Comparison of ENCODE assay signal across 1 cellular context in the genomic region with DNA sequence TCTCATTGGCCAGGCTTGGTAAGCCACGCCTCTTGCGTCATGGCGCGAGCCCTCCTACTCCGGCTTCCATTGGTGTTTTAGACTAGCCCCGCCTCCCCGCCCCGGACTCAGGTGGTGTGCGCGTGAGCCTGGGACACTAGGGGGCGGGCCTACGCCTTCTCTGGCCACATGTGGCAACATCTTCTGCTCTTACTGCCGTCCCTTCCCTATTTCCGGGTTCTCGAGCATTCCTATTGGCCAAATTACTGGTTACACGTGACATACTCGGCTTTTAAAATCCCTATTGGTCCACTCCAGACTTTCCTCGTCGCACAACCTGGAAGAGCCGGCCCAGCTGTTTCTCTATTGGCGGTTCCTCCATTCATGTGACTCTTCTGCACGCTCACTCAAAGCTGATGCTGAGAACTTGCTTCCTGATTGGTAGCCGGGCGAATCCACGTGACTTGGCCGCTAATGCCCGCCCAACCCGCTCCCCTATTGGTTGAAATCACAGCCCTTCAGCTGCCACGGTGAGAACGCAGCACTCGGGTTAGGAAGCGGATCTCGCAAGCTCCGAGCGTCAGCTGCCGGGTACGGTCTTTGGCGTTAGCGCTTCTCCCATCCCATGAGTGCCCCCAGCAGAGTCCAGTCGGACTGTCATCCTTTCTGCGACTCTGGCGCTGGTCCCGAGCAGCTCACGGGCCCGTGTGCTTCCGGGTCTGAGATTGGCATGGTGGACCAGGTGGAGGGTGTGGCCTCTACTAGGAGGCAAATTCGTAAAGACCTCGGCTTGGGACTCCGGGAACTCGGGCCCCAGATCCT.
TF ChIP-seq lines count a peak whose summit lies in the region.

A gene with protein sequence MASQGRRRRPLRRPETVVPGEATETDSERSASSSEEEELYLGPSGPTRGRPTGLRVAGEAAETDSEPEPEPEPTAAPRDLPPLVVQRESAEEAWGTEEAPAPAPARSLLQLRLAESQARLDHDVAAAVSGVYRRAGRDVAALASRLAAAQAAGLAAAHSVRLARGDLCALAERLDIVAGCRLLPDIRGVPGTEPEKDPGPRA (plus strand): TSS at position 523 of the 801 bp plus-strand sequence. CDS start 513 bp downstream, outside the sequence.

TF ChIP-seq in K562, 482 proteins besides CTCF, POLR2A, EP300 and RAD21 (continued from another document and continues in another):
- TF ChIP-seq CHD2 (IDR thresholded peaks at IDR 0.05; ENCODE audit: low read depth, low read length) (peak; percentile 63), MBD2 (IDR thresholded peaks at IDR 0.05; ENCODE audit: borderline replicate concordance, low read depth) (peak; percentile 87), ZNF232 (CRISPR knock-in tag; IDR thresholded peaks at IDR 0.05) (no peak), SAFB (IDR thresholded peaks at IDR 0.05; ENCODE audit: borderline replicate concordance, low read depth, low read length) (no peak), BRD9 (IDR thresholded peaks at IDR 0.05; ENCODE audit: low read depth, partially characterized antibody) (no peak), TAL1 (IDR thresholded peaks at IDR 0.05) (no peak), DPF2 (IDR thresholded peaks at IDR 0.05) (no peak), POLR2AphosphoS2 (IDR thresholded peaks at IDR 0.05; ENCODE audit: low read length) (0 out of 2 replicates have a peak, but pooled peaks have one; percentile 38), SUPT5H (IDR thresholded peaks at IDR 0.05) (peak; percentile 72), NUFIP1 (IDR thresholded peaks at IDR 0.05; ENCODE audit: partially characterized antibody) (no peak), TOE1 (IDR thresholded peaks at IDR 0.05; ENCODE audit: borderline replicate concordance) (peak; percentile 98), TOE1 (CRISPR knock-in tag; IDR thresholded peaks at IDR 0.05; ENCODE audit: borderline replicate concordance, low read depth) (no peak), NFYB (IDR thresholded peaks at IDR 0.05; ENCODE audit: extremely low read depth, insufficient read length) (peak; percentile 78), ARNT (IDR thresholded peaks at IDR 0.05) (peak in 1 of 2 experiments; percentile 35; a peak in 1 of 4 replicates), CEBPB (tag; IDR thresholded peaks at IDR 0.05) (peak; percentile 97), PCBP1 (IDR thresholded peaks at IDR 0.05; ENCODE audit: low read depth, low read length, poor library complexity, severe bottlenecking) (no peak), ATF7 (IDR thresholded peaks at IDR 0.05) (peak; percentile 90), ADNP (tag; IDR thresholded peaks at IDR 0.05) (no peak), POLR2AphosphoS5 (IDR thresholded peaks at IDR 0.05; ENCODE audit: control insufficient read depth, insufficient read depth, low read depth, low read length) (peak; percentile 14; the same call in 1 of the 2 replicates), TCF3 (CRISPR knock-in tag; IDR thresholded peaks at IDR 0.05) (peak; percentile 15; the same call in 1 of the 2 replicates)
- TF ChIP-seq, protein P1, sequence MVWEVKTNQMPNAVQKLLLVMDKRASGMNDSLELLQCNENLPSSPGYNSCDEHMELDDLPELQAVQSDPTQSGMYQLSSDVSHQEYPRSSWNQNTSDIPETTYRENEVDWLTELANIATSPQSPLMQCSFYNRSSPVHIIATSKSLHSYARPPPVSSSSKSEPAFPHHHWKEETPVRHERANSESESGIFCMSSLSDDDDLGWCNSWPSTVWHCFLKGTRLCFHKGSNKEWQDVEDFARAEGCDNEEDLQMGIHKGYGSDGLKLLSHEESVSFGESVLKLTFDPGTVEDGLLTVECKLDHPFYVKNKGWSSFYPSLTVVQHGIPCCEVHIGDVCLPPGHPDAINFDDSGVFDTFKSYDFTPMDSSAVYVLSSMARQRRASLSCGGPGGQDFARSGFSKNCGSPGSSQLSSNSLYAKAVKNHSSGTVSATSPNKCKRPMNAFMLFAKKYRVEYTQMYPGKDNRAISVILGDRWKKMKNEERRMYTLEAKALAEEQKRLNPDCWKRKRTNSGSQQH (CRISPR knock-in tag; IDR thresholded peaks at IDR 0.05): no peak
- TF ChIP-seq, protein P2, sequence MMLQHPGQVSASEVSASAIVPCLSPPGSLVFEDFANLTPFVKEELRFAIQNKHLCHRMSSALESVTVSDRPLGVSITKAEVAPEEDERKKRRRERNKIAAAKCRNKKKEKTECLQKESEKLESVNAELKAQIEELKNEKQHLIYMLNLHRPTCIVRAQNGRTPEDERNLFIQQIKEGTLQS (IDR thresholded peaks at IDR 0.05): peak; percentile 86
- TF ChIP-seq, protein P2 (CRISPR knock-in tag; conservative IDR thresholded peaks at IDR 0.05): no peak
- TF ChIP-seq, protein P3, sequence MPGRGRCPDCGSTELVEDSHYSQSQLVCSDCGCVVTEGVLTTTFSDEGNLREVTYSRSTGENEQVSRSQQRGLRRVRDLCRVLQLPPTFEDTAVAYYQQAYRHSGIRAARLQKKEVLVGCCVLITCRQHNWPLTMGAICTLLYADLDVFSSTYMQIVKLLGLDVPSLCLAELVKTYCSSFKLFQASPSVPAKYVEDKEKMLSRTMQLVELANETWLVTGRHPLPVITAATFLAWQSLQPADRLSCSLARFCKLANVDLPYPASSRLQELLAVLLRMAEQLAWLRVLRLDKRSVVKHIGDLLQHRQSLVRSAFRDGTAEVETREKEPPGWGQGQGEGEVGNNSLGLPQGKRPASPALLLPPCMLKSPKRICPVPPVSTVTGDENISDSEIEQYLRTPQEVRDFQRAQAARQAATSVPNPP (IDR thresholded peaks at IDR 0.05; ENCODE audit: borderline replicate concordance, insufficient read depth, insufficient read length): no peak
- TF ChIP-seq, protein P4, sequence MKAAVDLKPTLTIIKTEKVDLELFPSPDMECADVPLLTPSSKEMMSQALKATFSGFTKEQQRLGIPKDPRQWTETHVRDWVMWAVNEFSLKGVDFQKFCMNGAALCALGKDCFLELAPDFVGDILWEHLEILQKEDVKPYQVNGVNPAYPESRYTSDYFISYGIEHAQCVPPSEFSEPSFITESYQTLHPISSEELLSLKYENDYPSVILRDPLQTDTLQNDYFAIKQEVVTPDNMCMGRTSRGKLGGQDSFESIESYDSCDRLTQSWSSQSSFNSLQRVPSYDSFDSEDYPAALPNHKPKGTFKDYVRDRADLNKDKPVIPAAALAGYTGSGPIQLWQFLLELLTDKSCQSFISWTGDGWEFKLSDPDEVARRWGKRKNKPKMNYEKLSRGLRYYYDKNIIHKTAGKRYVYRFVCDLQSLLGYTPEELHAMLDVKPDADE (conservative IDR thresholded peaks at IDR 0.05; ENCODE audit: control insufficient read depth, low read depth, low read length): peak; percentile 68; the same call in 1 of the 2 replicates
- TF ChIP-seq, protein P5, sequence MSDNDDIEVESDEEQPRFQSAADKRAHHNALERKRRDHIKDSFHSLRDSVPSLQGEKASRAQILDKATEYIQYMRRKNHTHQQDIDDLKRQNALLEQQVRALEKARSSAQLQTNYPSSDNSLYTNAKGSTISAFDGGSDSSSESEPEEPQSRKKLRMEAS (CRISPR knock-in tag; IDR thresholded peaks at IDR 0.05): peak; percentile 96
- TF ChIP-seq, protein P6, sequence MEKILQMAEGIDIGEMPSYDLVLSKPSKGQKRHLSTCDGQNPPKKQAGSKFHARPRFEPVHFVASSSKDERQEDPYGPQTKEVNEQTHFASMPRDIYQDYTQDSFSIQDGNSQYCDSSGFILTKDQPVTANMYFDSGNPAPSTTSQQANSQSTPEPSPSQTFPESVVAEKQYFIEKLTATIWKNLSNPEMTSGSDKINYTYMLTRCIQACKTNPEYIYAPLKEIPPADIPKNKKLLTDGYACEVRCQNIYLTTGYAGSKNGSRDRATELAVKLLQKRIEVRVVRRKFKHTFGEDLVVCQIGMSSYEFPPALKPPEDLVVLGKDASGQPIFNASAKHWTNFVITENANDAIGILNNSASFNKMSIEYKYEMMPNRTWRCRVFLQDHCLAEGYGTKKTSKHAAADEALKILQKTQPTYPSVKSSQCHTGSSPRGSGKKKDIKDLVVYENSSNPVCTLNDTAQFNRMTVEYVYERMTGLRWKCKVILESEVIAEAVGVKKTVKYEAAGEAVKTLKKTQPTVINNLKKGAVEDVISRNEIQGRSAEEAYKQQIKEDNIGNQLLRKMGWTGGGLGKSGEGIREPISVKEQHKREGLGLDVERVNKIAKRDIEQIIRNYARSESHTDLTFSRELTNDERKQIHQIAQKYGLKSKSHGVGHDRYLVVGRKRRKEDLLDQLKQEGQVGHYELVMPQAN (IDR thresholded peaks at IDR 0.05; ENCODE audit: borderline replicate concordance): peak; percentile 98
- TF ChIP-seq, protein P7, sequence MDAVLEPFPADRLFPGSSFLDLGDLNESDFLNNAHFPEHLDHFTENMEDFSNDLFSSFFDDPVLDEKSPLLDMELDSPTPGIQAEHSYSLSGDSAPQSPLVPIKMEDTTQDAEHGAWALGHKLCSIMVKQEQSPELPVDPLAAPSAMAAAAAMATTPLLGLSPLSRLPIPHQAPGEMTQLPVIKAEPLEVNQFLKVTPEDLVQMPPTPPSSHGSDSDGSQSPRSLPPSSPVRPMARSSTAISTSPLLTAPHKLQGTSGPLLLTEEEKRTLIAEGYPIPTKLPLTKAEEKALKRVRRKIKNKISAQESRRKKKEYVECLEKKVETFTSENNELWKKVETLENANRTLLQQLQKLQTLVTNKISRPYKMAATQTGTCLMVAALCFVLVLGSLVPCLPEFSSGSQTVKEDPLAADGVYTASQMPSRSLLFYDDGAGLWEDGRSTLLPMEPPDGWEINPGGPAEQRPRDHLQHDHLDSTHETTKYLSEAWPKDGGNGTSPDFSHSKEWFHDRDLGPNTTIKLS (IDR thresholded peaks at IDR 0.05; ENCODE audit: borderline replicate concordance, low read depth): peak; percentile 70
- TF ChIP-seq, protein P8, sequence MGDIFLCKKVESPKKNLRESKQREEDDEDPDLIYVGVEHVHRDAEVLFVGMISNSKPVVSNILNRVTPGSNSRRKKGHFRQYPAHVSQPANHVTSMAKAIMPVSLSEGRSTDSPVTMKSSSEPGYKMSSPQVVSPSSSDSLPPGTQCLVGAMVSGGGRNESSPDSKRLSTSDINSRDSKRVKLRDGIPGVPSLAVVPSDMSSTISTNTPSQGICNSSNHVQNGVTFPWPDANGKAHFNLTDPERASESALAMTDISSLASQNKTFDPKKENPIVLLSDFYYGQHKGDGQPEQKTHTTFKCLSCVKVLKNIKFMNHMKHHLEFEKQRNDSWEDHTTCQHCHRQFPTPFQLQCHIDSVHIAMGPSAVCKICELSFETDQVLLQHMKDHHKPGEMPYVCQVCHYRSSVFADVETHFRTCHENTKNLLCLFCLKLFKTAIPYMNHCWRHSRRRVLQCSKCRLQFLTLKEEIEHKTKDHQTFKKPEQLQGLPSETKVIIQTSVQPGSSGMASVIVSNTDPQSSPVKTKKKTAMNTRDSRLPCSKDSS (IDR thresholded peaks at IDR 0.05; ENCODE audit: low read depth, partially characterized antibody): no peak
- TF ChIP-seq, protein P9, sequence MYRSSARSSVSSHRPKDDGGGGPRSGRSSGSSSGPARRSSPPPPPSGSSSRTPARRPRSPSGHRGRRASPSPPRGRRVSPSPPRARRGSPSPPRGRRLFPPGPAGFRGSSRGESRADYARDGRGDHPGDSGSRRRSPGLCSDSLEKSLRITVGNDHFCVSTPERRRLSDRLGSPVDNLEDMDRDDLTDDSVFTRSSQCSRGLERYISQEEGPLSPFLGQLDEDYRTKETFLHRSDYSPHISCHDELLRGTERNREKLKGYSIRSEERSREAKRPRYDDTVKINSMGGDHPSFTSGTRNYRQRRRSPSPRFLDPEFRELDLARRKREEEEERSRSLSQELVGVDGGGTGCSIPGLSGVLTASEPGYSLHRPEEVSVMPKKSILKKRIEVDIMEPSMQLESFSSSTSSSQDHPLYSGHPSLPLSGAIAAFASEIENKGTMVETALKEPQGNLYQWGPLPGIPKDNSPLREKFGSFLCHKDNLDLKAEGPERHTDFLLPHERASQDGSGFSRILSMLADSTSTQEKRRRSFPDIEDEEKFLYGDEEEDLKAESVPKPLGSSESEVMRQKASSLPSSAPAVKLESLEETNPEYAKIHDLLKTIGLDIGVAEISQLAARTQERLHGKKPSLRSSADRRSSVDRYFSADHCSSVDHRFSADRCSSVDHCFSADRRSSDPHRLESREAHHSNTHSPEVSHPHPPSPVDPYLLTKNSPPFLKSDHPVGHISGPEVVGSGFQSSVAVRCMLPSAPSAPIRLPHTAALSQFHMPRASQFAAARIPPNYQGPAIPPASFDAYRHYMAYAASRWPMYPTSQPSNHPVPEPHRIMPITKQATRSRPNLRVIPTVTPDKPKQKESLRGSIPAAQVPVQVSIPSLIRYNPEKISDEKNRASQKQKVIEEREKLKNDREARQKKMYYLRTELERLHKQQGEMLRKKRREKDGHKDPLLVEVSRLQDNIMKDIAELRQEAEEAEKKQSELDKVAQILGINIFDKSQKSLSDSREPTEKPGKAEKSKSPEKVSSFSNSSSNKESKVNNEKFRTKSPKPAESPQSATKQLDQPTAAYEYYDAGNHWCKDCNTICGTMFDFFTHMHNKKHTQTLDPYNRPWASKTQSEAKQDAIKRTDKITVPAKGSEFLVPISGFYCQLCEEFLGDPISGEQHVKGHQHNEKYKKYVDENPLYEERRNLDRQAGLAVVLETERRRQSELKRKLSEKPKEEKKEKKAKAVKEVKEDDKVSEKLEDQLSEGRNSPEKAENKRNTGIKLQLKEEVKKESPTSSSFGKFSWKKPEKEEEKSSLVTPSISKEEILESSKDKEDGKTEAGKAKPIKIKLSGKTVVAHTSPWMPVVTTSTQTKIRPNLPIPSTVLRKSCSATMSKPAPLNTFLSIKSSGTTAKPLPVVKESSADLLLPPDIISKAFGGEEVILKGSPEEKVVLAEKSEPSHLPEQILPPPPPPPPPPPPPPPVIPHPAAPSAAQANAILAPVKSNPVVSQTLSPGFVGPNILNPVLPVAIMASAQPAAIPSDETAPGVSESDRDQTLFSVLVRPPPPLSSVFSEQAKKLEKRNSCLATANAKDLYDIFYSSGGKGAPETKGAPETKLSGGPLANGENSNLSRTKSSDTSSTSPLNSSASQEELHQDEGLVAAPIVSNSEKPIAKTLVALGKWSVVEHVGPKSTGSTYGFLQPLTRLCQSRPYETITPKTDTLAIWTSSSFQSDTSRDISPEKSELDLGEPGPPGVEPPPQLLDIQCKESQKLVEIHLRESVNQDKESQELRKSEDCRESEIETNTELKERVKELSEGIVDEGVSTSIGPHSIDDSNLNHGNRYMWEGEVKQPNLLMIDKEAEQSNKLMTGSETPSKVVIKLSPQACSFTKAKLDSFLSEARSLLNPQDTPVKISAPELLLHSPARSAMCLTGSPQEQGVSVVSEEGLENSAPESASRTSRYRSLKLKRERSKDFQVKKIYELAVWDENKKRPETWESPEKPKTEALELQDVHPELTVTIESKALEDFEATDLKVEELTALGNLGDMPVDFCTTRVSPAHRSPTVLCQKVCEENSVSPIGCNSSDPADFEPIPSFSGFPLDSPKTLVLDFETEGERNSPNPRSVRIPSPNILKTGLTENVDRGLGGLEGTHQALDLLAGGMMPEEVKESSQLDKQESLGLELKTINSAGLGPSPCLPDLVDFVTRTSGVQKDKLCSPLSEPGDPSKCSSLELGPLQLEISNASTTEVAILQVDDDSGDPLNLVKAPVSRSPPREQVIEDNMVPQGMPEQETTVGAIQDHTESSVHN (IDR thresholded peaks at IDR 0.05; ENCODE audit: borderline replicate concordance in 1 of 2, low read depth in 1 of 2): peak in 1 of 2 experiments; percentile 68; a peak in 2 of 4 replicates
